In the genomic region with DNA sequence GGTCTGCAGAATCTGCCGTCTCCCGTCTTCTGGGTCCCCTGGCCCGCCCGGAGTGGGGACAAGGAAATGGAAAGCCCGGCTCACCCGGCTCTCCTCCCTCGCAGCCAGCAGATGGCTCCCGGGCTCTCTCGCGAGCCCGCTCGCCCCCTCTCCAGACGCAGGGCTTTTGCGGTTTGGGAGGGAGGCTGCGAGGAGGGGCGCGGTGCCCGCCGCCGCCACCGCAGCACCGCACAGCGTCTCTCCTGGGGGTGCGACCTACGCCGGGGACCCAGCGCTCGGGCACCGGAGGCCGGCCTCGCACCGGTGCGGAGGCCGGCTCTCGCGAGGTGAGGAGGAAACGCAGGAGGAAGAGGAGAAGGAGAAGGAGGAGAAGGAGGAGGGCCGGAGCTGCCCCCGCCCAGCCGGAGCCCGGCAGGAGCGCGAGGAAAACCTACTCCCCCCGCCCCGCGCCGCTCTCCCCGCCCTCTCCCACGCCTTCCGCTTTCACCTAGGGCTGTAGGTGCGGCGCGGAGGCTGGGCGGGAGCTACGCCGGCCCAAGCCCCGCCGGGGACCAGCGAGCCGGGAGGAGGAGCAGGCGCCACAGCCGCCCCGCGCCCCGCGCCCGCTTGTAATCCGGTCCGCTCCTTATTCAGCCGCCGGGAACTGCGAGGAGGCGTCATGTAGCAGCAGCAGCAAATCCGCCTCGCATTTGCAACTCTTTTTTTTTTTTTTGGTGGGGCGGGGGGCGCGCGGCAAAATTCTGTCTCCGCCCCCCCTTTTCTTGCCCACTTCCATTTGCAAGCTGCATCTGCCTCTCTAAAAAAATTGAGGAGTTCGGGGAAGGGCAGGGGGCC, we compare ENCODE assay signal across 8 cellular contexts. TPM values are rescaled to one million over a fixed set of nuclear protein-coding genes. Genes with fewer than 3 reads are reported as not detected.
DNase-seq lines count a peak whose midpoint lies in the region; ATAC-seq and TF ChIP-seq lines count a peak whose summit lies in the region.

Gene CARMIL1 (plus strand): TSS at position 461 of the 834 bp plus-strand sequence. CDS start 422 bp downstream, outside the sequence.

- H3K4me3 ChIP-seq in BJ (ENCODE audit: low read depth, low read length) (peak within 1 kb of the TSS; percentile 63), right lobe of liver (peak within 1 kb of the TSS; percentile 81 to 86 (median 82))

- no peaks in the 10 kb centered on the region for H3K9me3 ChIP-seq in right lobe of liver

- H3K36me3 ChIP-seq in BJ (ENCODE audit: control insufficient read depth, insufficient read depth, low read length) (no peaks in the 10 kb centered on the region), right lobe of liver (no peaks in the 10 kb centered on the region)

- no peak for DNase-seq in BJ (ENCODE audit: low read depth)
- peak; percentile 93 for DNase-seq in NCI-H510A treated with DMSO at 0.1 percent for 48 hours (lab: John Stamatoyannopoulos, UW)
- DNase-seq in activated CD4-positive, alpha-beta T cell treated with anti-CD3 and anti-CD28 coated beads, Interleukin-2, amount 50 U/mL, for 1 hour: peak; percentile 62
- DNase-seq in dermis blood vessel endothelial cell: peak; percentile 56
- DNase-seq in right lobe of liver: peak; percentile 91 to 92 (median 91)
- peak; percentile 64 for DNase-seq in stimulated activated CD4-positive, alpha-beta T cell treated with anti-CD3 and anti-CD28 coated beads, Interleukin-4, amount 100 ng/mL, for 24 hours

- peaks cover 0 to 7% (median 0%) of the 10 kb centered on the region in 4 donors for H3K4me1 ChIP-seq in right lobe of liver

- no peaks in the 10 kb centered on the region for H3K27me3 ChIP-seq in BJ (ENCODE audit: control insufficient read depth, insufficient read depth, low read length)
- H3K27me3 ChIP-seq in right lobe of liver: no peaks in the 10 kb centered on the region

- TF ChIP-seq POLR2A in GM19193 (IDR thresholded peaks at IDR 0.05; ENCODE audit: extremely low read depth, insufficient read depth, insufficient read length) (peak; percentile 57), right lobe of liver (IDR thresholded peaks at IDR 0.05) (peak; percentile 55)

- POLR2A ChIA-PET in BJ (lab: Charles Lee): interaction anchor here (0.9 kb wide), 1 partner anchor 202 kb away, joined by 8 read pairs; no protein-coding TSS in a partner anchor

- CTCF ChIA-PET in BJ (lab: Yijun Ruan, JAX): interaction anchor here (0.6 to 6.2 kb wide), 52 partner anchors 8 to 335 kb away, joined by 3 to 116 read pairs (median 4); no protein-coding TSS in a partner anchor

- peak; percentile 38 for ATAC-seq in HG03378 (IDR thresholded peaks at IDR 0.05; ENCODE audit: unreplicated experiment)
- peak; percentile 89 to 97 (median 92) for ATAC-seq in right lobe of liver

- TF ChIP-seq CTCF in BJ (IDR thresholded peaks at IDR 0.05; ENCODE audit: insufficient read depth, low read depth, low read length) (peak; percentile 82), right lobe of liver (IDR thresholded peaks at IDR 0.05) (peak; percentile 50 to 78 (median 70))

- under 1% methylated on average over 28 of the region's 81 CpGs for WGBS in right lobe of liver (ENCODE audit: insufficient coverage, low coverage, low lambda C conversion rate, missing lambda C conversion rate)

- intact Hi-C loops in right lobe of liver (cut with DNase I): loop anchor here in 1 of 2 donors (10.0 kb wide), 1 partner anchor 216 kb away; no protein-coding TSS in a partner anchor

- peak within 1 kb of the TSS; percentile 18 to 65 (median 62) for H3K27ac ChIP-seq in right lobe of liver

RNA-seq across cellular contexts. Expression of gene CARMIL1, which starts in this region (rescaled TPM):
- 3.7 and 6.0 TPM in 2 replicates for polyA plus RNA-seq in BJ (2011; rRNA removed)
- 5.9 and 6.9 TPM in 2 replicates for polyA minus RNA-seq in BJ (2011; rRNA and poly(A)+ RNA removed)
- total RNA-seq in dermis blood vessel endothelial cell (7.2 and 10.6 TPM in 2 replicates), right lobe of liver (1 to 10 TPM; 3.3 to 8.6 (median 4.6) TPM)
